ENCODE assay signal across 9 cellular contexts in genomic region chr10:90858489-90858968, GRCh38. TPM values are rescaled to one million over a fixed set of nuclear protein-coding genes. Genes with fewer than 3 reads are reported as not detected.
DNase-seq lines count a peak whose midpoint lies in the region; ATAC-seq and TF ChIP-seq lines count a peak whose summit lies in the region.
"Had no signal": no experiment of that assay in that cellular context is flagged by ENCODE, and none has a peak within 500 bp of the region (broad histone marks: within the 10 kb centered on the region; RNA-seq: fewer than 3 reads in every experiment).

No MANE protein-coding gene starts in this region.

- no peak overlapping the region for H3K27ac ChIP-seq in liver (ENCODE audit: low read depth in 1 of 2, low read length in 2 of 2)
- no peak overlapping the region for H3K27ac ChIP-seq in thyroid gland

- peak overlapping the region; percentile 64 for H3K4me3 Mint-ChIP-seq in activated CD4-positive, alpha-beta T cell treated with anti-CD3 and anti-CD28 coated beads for 36 hours

- no peak overlapping the region for H3K9ac ChIP-seq in liver (ENCODE audit: low read depth in 1 of 2, low read length in 2 of 2)

- no peaks in the 10 kb centered on the region for H3K9me3 ChIP-seq in liver (ENCODE audit: control insufficient read depth in 4 of 4, low read length in 3 of 4)
- no peaks in the 10 kb centered on the region for H3K9me3 ChIP-seq in thyroid gland

- H3K4me1 ChIP-seq in liver (ENCODE audit: control insufficient read depth in 4 of 4, insufficient read depth in 4 of 4, low read length in 3 of 4) (peaks cover 3 to 10% (median 5%) of the 10 kb centered on the region in 4 donors), thyroid gland (peaks cover 0 to 14% of the 10 kb centered on the region in 2 donors)

- no peak overlapping the region for H3K27ac Mint-ChIP-seq in activated CD4-positive, alpha-beta T cell treated with anti-CD3 and anti-CD28 coated beads for 36 hours

- TF ChIP-seq RAD21 in liver (IDR thresholded peaks at IDR 0.05), result no peak

- H3K9me3 Mint-ChIP-seq in activated CD4-positive, alpha-beta T cell treated with anti-CD3 and anti-CD28 coated beads for 36 hours (ENCODE audit: low read depth), result no peaks in the 10 kb centered on the region

- peaks cover 53% of the 10 kb centered on the region for H3K27me3 Mint-ChIP-seq in activated CD4-positive, alpha-beta T cell treated with anti-CD3 and anti-CD28 coated beads for 36 hours

- H3K36me3 ChIP-seq in liver (ENCODE audit: control insufficient read depth in 4 of 4, insufficient read depth in 3 of 4, low read depth in 1 of 4, low read length in 3 of 4), result no peaks in the 10 kb centered on the region
- no peaks in the 10 kb centered on the region for H3K36me3 ChIP-seq in thyroid gland

- H3K27me3 ChIP-seq in liver (ENCODE audit: control insufficient read depth in 4 of 4, insufficient read depth in 4 of 4, low read length in 3 of 4) (peaks cover 0 to 14% (median 5%) of the 10 kb centered on the region in 4 donors), thyroid gland (no peaks in the 10 kb centered on the region)

- no peak for DNase-seq in activated CD4-positive, alpha-beta T cell treated with anti-CD3 and anti-CD28 coated beads for 36 hours
- no peak for DNase-seq in activated CD4-positive, alpha-beta T cell treated with anti-CD3 and anti-CD28 coated beads, Interleukin-2, amount 50 U/mL, for 4 hours
- DNase-seq in astrocyte of the spinal cord (ENCODE audit: low read depth, low spot score) (no peak), thyroid gland (no peak), NCI-H1436 (lab: John Stamatoyannopoulos, UW) (no peak), islet precursor cell (no peak)

- in situ Hi-C loops in astrocyte of the spinal cord (cut with HindIII; ENCODE audit: low sequenced_read_pairs), result no loop called here

- TF ChIP-seq CTCF in astrocyte of the spinal cord (IDR thresholded peaks at IDR 0.05; ENCODE audit: low read depth, low read length) (no peak), liver (IDR thresholded peaks at IDR 0.05; ENCODE audit: low read depth, low read length, missing input control) (no peak), thyroid gland (IDR thresholded peaks at IDR 0.05) (no peak)

- intact Hi-C loops in activated CD4-positive, alpha-beta T cell treated with anti-CD3 and anti-CD28 coated beads for 36 hours (cut with DNase I, micrococcal nuclease), result loop anchor here in 1 of 2 experiments (1.0 kb wide), 1 partner anchor 13 kb away; the partner anchor contains the start of gene RPP30
- intact Hi-C loops in thyroid gland (cut with DNase I), result no loop called here

- no peaks in the 10 kb centered on the region for H3K36me3 Mint-ChIP-seq in activated CD4-positive, alpha-beta T cell treated with anti-CD3 and anti-CD28 coated beads for 36 hours (ENCODE audit: low read depth)

- CTCF ChIA-PET in activated CD4-positive, alpha-beta T cell treated with anti-CD3 and anti-CD28 coated beads for 36 hours (lab: Charles Lee), result interaction anchor here (1.3 to 1.7 kb wide), 4 partner anchors 11 to 108 kb away, joined by 4 to 9 read pairs (median 6); partner anchors contain the start of gene RPP30

- no peak for TF ChIP-seq POLR2A in thyroid gland (IDR thresholded peaks at IDR 0.05)

- no peak for ATAC-seq in activated CD4-positive, alpha-beta T cell treated with anti-CD3 and anti-CD28 coated beads for 36 hours
- ATAC-seq in HG03460 (IDR thresholded peaks at IDR 0.05; ENCODE audit: unreplicated experiment), result no peak

- H3K4me3 ChIP-seq in astrocyte of the spinal cord (ENCODE audit: low read depth, low read length) (peak overlapping the region; percentile 52), liver (ENCODE audit: low read depth in 1 of 3, low read length in 3 of 3) (peak overlapping the region in 2 of 3 donors; percentile 66 to 85), thyroid gland (replicated peaks in 1 of 3) (peak overlapping the region in 2 of 3 donors; percentile 48 to 49)

- POLR2A ChIA-PET in activated CD4-positive, alpha-beta T cell treated with anti-CD3 and anti-CD28 coated beads for 36 hours (lab: Charles Lee), result no interaction called here

- peaks cover 9% of the 10 kb centered on the region for H3K4me1 Mint-ChIP-seq in activated CD4-positive, alpha-beta T cell treated with anti-CD3 and anti-CD28 coated beads for 36 hours

- 47% methylated on average over 9 of the region's 9 CpGs for WGBS in liver
- 49 to 50% methylated on average over 9 of the region's 9 CpGs for WGBS in thyroid gland, 2 donors

TF ChIP-seq in liver, 16 proteins besides CTCF, POLR2A, EP300 and RAD21:
- TF ChIP-seq SP1 (IDR thresholded peaks at IDR 0.05), result no peak
- no peak for TF ChIP-seq FOXA1 (IDR thresholded peaks at IDR 0.05)
- TF ChIP-seq YY1 (IDR thresholded peaks at IDR 0.05), result no peak
- TF ChIP-seq MAX (IDR thresholded peaks at IDR 0.05), result no peak
- TF ChIP-seq ZBTB33 (IDR thresholded peaks at IDR 0.05), result no peak
- TF ChIP-seq TAF1 (conservative IDR thresholded peaks at IDR 0.05), result no peak
- no peak for TF ChIP-seq NR2F2 (IDR thresholded peaks at IDR 0.05)
- TF ChIP-seq RXRA (IDR thresholded peaks at IDR 0.05), result no peak
- TF ChIP-seq JUND (IDR thresholded peaks at IDR 0.05), result no peak
TF ChIP-seq in liver: peak in this region for 0.

RNA-seq across cellular contexts. Expression of gene HTR7, which starts 0.7 kb away (rescaled TPM):
- total RNA-seq in activated CD4-positive, alpha-beta T cell treated with anti-CD3 and anti-CD28 coated beads for 36 hours, result not detected
- total RNA-seq in liver (under 1 TPM; 0.17 to 0.61 TPM), thyroid gland (under 1 TPM in 1 of 4 donors, not detected in 3; 0.29 TPM)
- under 1 TPM in 1 of 2 donors, not detected in 1; 0.18 TPM for polyA plus RNA-seq in liver
- total RNA-seq: activated CD8-positive, alpha-beta memory T cell treated with anti-CD3 and anti-CD28 coated beads for 36 hours had no signal

RNA-seq across cellular contexts. Expression of gene RPP30, which starts 13.2 kb away (rescaled TPM):
- 100 to 1,000 TPM; 103 to 115 TPM for total RNA-seq in activated CD4-positive, alpha-beta T cell treated with anti-CD3 and anti-CD28 coated beads for 36 hours
- total RNA-seq in liver, result 10 to 100 TPM; 11.3 to 22.6 TPM
- polyA plus RNA-seq in liver, result 10 to 100 TPM; 11.2 to 14.6 TPM
- 10 to 100 TPM; 20.4 to 62.6 (median 36.3) TPM for total RNA-seq in thyroid gland
